In the genomic region with DNA sequence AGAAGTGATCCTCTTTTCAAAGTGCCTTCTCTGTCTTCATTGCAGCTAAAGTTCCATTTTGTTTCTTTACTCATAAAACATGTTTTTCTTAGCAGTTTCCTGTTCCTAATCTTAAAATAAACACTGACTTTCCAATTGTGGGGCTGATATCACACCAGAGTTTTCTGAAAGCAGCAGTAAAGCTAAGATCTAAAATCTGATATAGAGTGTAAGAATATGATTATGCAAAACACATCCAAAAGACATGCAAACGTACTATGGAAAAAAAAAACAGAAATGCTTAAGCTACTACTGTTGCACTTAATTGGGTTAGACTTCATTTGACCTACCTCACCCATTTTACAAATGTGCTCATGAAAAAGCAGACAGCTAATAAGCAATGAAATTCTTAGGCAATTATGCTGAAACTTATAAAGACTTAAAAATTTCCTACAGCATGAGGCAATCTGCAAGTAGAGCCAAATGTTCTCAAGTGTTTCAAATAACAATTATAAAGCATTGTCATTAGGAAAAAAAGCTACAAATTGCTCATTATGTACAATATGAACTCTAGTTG, we compare ENCODE assay signal across 15 cellular contexts. TPM values are rescaled to one million over a fixed set of nuclear protein-coding genes. Genes with fewer than 3 reads are reported as not detected.
DNase-seq lines count a peak whose midpoint lies in the region; ATAC-seq and TF ChIP-seq lines count a peak whose summit lies in the region.
"Had no signal": no experiment of that assay in that cellular context is flagged by ENCODE, and none has a peak within 500 bp of the region (broad histone marks: within the 10 kb centered on the region; RNA-seq: fewer than 3 reads in every experiment).

No MANE protein-coding gene starts in this region.

- TF ChIP-seq CTCF in natural killer cell (IDR thresholded peaks at IDR 0.05) (no peak), BE2C (IDR thresholded peaks at IDR 0.05; ENCODE audit: low read depth, low read length) (no peak)

- no peaks in the 10 kb centered on the region for H3K9me3 Mint-ChIP-seq in natural killer cell

- intact Hi-C loops in natural killer cell (cut with micrococcal nuclease) (loop anchor here (2.0 kb wide), 1 partner anchor 15 kb away; no protein-coding TSS in a partner anchor), sciatic nerve (cut with DNase I) (no loop called here)

- H3K36me3 Mint-ChIP-seq in natural killer cell = peaks cover 53% of the 10 kb centered on the region

- peak in 1 of 3 donors; percentile 11 for ATAC-seq in natural killer cell
- ATAC-seq in sciatic nerve = no peak
- ATAC-seq: PC-3 had no signal

- no peaks in the 10 kb centered on the region for H3K27me3 Mint-ChIP-seq in natural killer cell (ENCODE audit: low read depth in 2 of 2)

- no peaks in the 10 kb centered on the region for H3K4me1 ChIP-seq in BE2C
- H3K4me1 ChIP-seq: parathyroid adenoma had no signal

- peaks cover 95 to 96% of the 10 kb centered on the region in 2 donors for H3K4me1 Mint-ChIP-seq in natural killer cell

- H3K4me3 ChIP-seq in BE2C (ENCODE audit: low read depth, low read length) = no peak overlapping the region

- H3K36me3 ChIP-seq in BE2C = no peaks in the 10 kb centered on the region

- peak overlapping the region; percentile 92 to 94 for H3K27ac Mint-ChIP-seq in natural killer cell

- DNase-seq in EL = peak; percentile 7
- peak; percentile 63 to 73 for DNase-seq in NCI-H526 (lab: John Stamatoyannopoulos, UW)
- peak; percentile 12 for DNase-seq in astrocyte of the hippocampus (ENCODE audit: low read depth, low spot score)
- DNase-seq in natural killer cell = no peak
- DNase-seq in LoVo (ENCODE audit: low spot score) = no peak
- no peak for DNase-seq in mucosa of gallbladder (ENCODE audit: low spot score)
- DNase-seq in BE2C = no peak
- no peak for DNase-seq in sciatic nerve (ENCODE audit: low spot score)
- DNase-seq: DMS153; kidney glomerular epithelial cell; PC-3; stimulated activated CD4-positive, alpha-beta T cell treated with anti-CD3 and anti-CD28 coated beads, Interleukin-4, amount 100 ng/mL, for 1 hour; substantia nigra; T-helper 9 cell had no signal

- peak overlapping the region; percentile 75 for H3K4me3 Mint-ChIP-seq in natural killer cell

- H3K27me3 ChIP-seq in BE2C = no peaks in the 10 kb centered on the region

- no peaks in the 10 kb centered on the region for H3K9me3 ChIP-seq in BE2C

RNA-seq across cellular contexts. Expression of a gene that starts 10.5 kb away (rescaled TPM):
- total RNA-seq in natural killer cell (100 to 1,000 TPM; 276 to 363 (median 357) TPM), mucosa of gallbladder (10.7 TPM), sciatic nerve (22.8 TPM)
- polyA plus RNA-seq in BE2C (2012; ENCODE audit: insufficient read depth, insufficient read length, low read depth) = not detected

Comparison
In these comparisons a context has a peak if more than half of its experiments do, and no peak if none do; other contexts are left out.
1. DNase-seq: peak in EL (single experiment), NCI-H526 (2 of 2) and astrocyte of the hippocampus (single experiment); none in natural killer cell (single experiment), LoVo (single experiment), mucosa of gallbladder (single experiment), BE2C (single experiment) and sciatic nerve (single experiment).
2. RNA of a gene that starts 10.5 kb away (total RNA-seq): 276 to 363 TPM in natural killer cell; 22.8 TPM in sciatic nerve (single experiment) and 10.7 TPM in mucosa of gallbladder (single experiment); every median in the first group is over 10 times any median in the second.